12 cellular contexts compared by ENCODE assay signal in genomic region chr7:90552521-90552920, GRCh38. TPM values are rescaled to one million over a fixed set of nuclear protein-coding genes. Genes with fewer than 3 reads are reported as not detected.
DNase-seq lines count a peak whose midpoint lies in the region; ATAC-seq and TF ChIP-seq lines count a peak whose summit lies in the region.
"Had no signal": no experiment of that assay in that cellular context is flagged by ENCODE, and none has a peak within 500 bp of the region (broad histone marks: within the 10 kb centered on the region; RNA-seq: fewer than 3 reads in every experiment).

No MANE protein-coding gene starts in this region.

- no peak for ATAC-seq in psoas muscle

- H3K4me1 ChIP-seq in psoas muscle, result no peaks in the 10 kb centered on the region
- H3K4me1 ChIP-seq: SJSA1, transverse colon had no signal

- TF ChIP-seq CTCF in psoas muscle (IDR thresholded peaks at IDR 0.05) (peak; percentile 53), Calu3 (IDR thresholded peaks at IDR 0.05; ENCODE audit: unreplicated experiment) (no peak)

- CTCF ChIA-PET in Calu3 (lab: Charles Lee), result no interaction called here

- intact Hi-C loops in psoas muscle (cut with DNase I) (loop anchor here (2.0 to 10.0 kb wide), 2 partner anchors 76 to 482 kb away; no protein-coding TSS in a partner anchor), Calu3 (cut with micrococcal nuclease; ENCODE audit: unreplicated experiment) (loop anchor here (2.0 to 5.0 kb wide), 3 partner anchors 44 to 480 kb away; partner anchors contain the start of gene CDK14)

- BruUV-seq in Calu3 (replicated peaks; lab: Mats Ljungman, UMichigan), result no TSS peak

- no peaks in the 10 kb centered on the region for H3K27me3 ChIP-seq in psoas muscle (ENCODE audit: insufficient read depth in 3 of 3, low read length in 2 of 3)
- H3K27me3 ChIP-seq: transverse colon had no signal

- no peaks in the 10 kb centered on the region for H3K27me3 Mint-ChIP-seq in Calu3 (ENCODE audit: unreplicated experiment)

- no peaks in the 10 kb centered on the region for H3K4me1 Mint-ChIP-seq in Calu3 (ENCODE audit: low read depth, unreplicated experiment)

- 77 to 84% (median 80%) methylated on average over 1 of the region's 1 CpG for WGBS in psoas muscle, 3 donors

- H3K36me3 ChIP-seq in psoas muscle (ENCODE audit: insufficient read depth in 1 of 2, low read depth in 1 of 2), result no peaks in the 10 kb centered on the region
- H3K36me3 ChIP-seq: SJSA1, transverse colon had no signal

- DNase-seq in NCI-H2171 treated with DMSO at 0.1 percent for 48 hours (lab: John Stamatoyannopoulos, UW) (peak; percentile 28), NCI-H2171 (lab: John Stamatoyannopoulos, UW) (no peak), NCI-H69 (lab: John Stamatoyannopoulos, UW) (peak; percentile 24), dermis blood vessel endothelial cell (peak; percentile 45), psoas muscle (no peak), Calu3 (no peak), GF-D8 (lab: John Stamatoyannopoulos, UW) (no peak), 8988T (no peak)
- DNase-seq: activated T-cell treated with anti-CD3 and anti-CD28 coated beads, Interleukin-2, amount 50 U/mL, for 24 hours; mesendoderm; transverse colon had no signal

- H3K4me3 ChIP-seq in psoas muscle, result no peak overlapping the region
- H3K4me3 ChIP-seq: SJSA1, transverse colon had no signal

- H3K27ac ChIP-seq in psoas muscle, result no peak overlapping the region
- H3K27ac ChIP-seq: SJSA1, transverse colon had no signal

- peaks cover 3% of the 10 kb centered on the region for H3K9me3 Mint-ChIP-seq in Calu3 (ENCODE audit: low read depth, unreplicated experiment)

- H3K36me3 Mint-ChIP-seq in Calu3 (ENCODE audit: insufficient read depth, unreplicated experiment), result no peaks in the 10 kb centered on the region

- no peak overlapping the region for H3K27ac Mint-ChIP-seq in Calu3 (ENCODE audit: unreplicated experiment)
- H3K27ac Mint-ChIP-seq: activated T-cell treated with anti-CD3 and anti-CD28 coated beads, Interleukin-2, amount 50 U/mL, for 24 hours had no signal

- H3K4me3 Mint-ChIP-seq in Calu3 (ENCODE audit: low read depth, unreplicated experiment), result no peak overlapping the region
- H3K4me3 Mint-ChIP-seq: activated T-cell treated with anti-CD3 and anti-CD28 coated beads, Interleukin-2, amount 50 U/mL, for 24 hours had no signal

- no peaks in the 10 kb centered on the region for H3K9me3 ChIP-seq in psoas muscle
- H3K9me3 ChIP-seq: SJSA1, transverse colon had no signal

RNA-seq across cellular contexts. Expression of gene CDK14, which starts 43.6 kb away (rescaled TPM):
- 3.0 and 3.2 TPM in 2 replicates for total RNA-seq in dermis blood vessel endothelial cell
- 10 to 100 TPM; 10.6 to 16.6 (median 13.0) TPM for total RNA-seq in psoas muscle
- 1 to 10 TPM; 1.7 to 4.8 (median 1.8) TPM for polyA plus RNA-seq in psoas muscle
- total RNA-seq in Calu3 (2022), result 29.4 and 31.4 TPM in 2 replicates

Comparison
In these comparisons a context has a peak if more than half of its experiments do, and no peak if none do; other contexts are left out.
1. DNase-seq: peak in NCI-H2171 treated with DMSO at 0.1 percent for 48 hours (single experiment), NCI-H69 (single experiment) and dermis blood vessel endothelial cell (single experiment); none in NCI-H2171 (single experiment), psoas muscle (0 of 2), Calu3 (single experiment), GF-D8 (single experiment) and 8988T (single experiment).